Comparison of ENCODE assay signal across 22 cellular contexts in the genomic region with DNA sequence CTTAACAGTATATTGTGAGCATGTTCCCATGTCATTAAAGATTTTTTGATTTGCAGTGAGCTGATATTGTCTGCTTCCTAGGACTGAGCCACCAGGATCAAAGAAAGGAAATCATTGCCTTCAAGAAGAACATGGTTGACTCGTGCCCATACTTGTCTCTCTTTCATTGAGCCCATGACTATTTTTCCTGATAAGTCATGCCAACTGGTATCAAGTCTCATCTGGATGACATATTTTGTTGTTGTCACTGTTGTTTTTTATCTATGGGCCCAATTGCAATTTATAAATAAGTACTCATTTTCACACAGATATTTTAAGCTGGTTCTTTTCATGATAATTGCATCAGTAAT. TPM values are rescaled to one million over a fixed set of nuclear protein-coding genes. Genes with fewer than 3 reads are reported as not detected.
DNase-seq lines count a peak whose midpoint lies in the region; ATAC-seq, FAIRE-seq and TF ChIP-seq lines count a peak whose summit lies in the region.
"Had no signal": no experiment of that assay in that cellular context is flagged by ENCODE, and none has a peak within 500 bp of the region (broad histone marks: within the 10 kb centered on the region; RNA-seq: fewer than 3 reads in every experiment).

No MANE protein-coding gene starts in this region.

- intact Hi-C loops in CD4-positive, alpha-beta memory T cell (cut with micrococcal nuclease) = no loop called here
- intact Hi-C loops in activated CD4-positive, alpha-beta memory T cell treated with anti-CD3 and anti-CD28 coated beads for 36 hours (cut with micrococcal nuclease) = loop anchor here (1.0 to 10.0 kb wide), 4 partner anchors 9 to 62 kb away; no protein-coding TSS in a partner anchor

- H3K9me2 ChIP-seq in Karpas-422 (replicated peaks; ENCODE audit: insufficient read depth, low read length) = no peaks in the 10 kb centered on the region

- H3K4me3 Mint-ChIP-seq in CD4-positive, alpha-beta memory T cell = peak overlapping the region in 1 of 8 donors; percentile 26
- H3K4me3 Mint-ChIP-seq in mesothelial cell of epicardium = no peak overlapping the region
- H3K4me3 Mint-ChIP-seq in activated CD4-positive, alpha-beta memory T cell treated with anti-CD3 and anti-CD28 coated beads for 36 hours = no peak overlapping the region
- H3K4me3 Mint-ChIP-seq: activated naive CD4-positive, alpha-beta T cell treated with anti-CD3 and anti-CD28 coated beads for 36 hours; H9; T-helper 1 cell treated with Interleukin-12 subunit alpha and Interleukin-12 subunit beta and Interleukin-4 antibody, amounts not matched to agents 30 μg/mL and 1 μg/mL, for 36 hours had no signal

- ATAC-seq in HG03442 (IDR thresholded peaks at IDR 0.05; ENCODE audit: unreplicated experiment) = no peak
- ATAC-seq: left lung, Right ventricle myocardium inferior had no signal

- no peak for DNase-seq in CD4-positive, alpha-beta memory T cell
- DNase-seq in Karpas-422 (no peak), bronchial epithelial cell (ENCODE audit: low read depth) (peak; percentile 92), mesothelial cell of epicardium (ENCODE audit: low spot score in 2 of 2, unreplicated experiment in 2 of 2) (no peak)
- no peak for DNase-seq in activated CD4-positive, alpha-beta memory T cell treated with anti-CD3 and anti-CD28 coated beads for 36 hours
- DNase-seq: activated CD4-positive, alpha-beta T cell treated with anti-CD3 and anti-CD28 coated beads, Interleukin-2, amount 50 U/mL, for 4 hours; activated naive CD4-positive, alpha-beta T cell treated with anti-CD3 and anti-CD28 coated beads for 36 hours; cerebellar nuclear complex; effector CD4-positive, alpha-beta T cell; H9; head of caudate nucleus; left lung; NCI-H1930; NCI-H510A; stimulated activated CD4-positive, alpha-beta T cell treated with anti-CD3 and anti-CD28 coated beads, Interleukin-15, amount 100 ng/mL, for 24 hours had no signal

- H3K4me1 Mint-ChIP-seq in CD4-positive, alpha-beta memory T cell = peaks cover 31 to 51% (median 38%) of the 10 kb centered on the region in 4 donors
- peaks cover 3% of the 10 kb centered on the region for H3K4me1 Mint-ChIP-seq in mesothelial cell of epicardium
- peaks cover 62% of the 10 kb centered on the region for H3K4me1 Mint-ChIP-seq in activated CD4-positive, alpha-beta memory T cell treated with anti-CD3 and anti-CD28 coated beads for 36 hours (ENCODE audit: low read depth)

- no peaks in the 10 kb centered on the region for H3K27me3 ChIP-seq in CD4-positive, alpha-beta memory T cell (ENCODE audit: insufficient read depth, low read length)
- H3K27me3 ChIP-seq in Karpas-422 (ENCODE audit: low read length) (no peaks in the 10 kb centered on the region), bronchial epithelial cell (ENCODE audit: control insufficient read depth, insufficient read depth, low read length) (no peaks in the 10 kb centered on the region), skeletal muscle satellite cell (ENCODE audit: control insufficient read depth, insufficient read depth, low read length) (no peaks in the 10 kb centered on the region)
- H3K27me3 ChIP-seq: ascending aorta, left lung had no signal

- H3K27ac ChIP-seq in CD4-positive, alpha-beta memory T cell (ENCODE audit: low read depth, low read length) = no peak overlapping the region
- peak overlapping the region; percentile 85 for H3K27ac ChIP-seq in Karpas-422 (ENCODE audit: low read length)
- H3K27ac ChIP-seq: ascending aorta, left lung had no signal

- no peaks in the 10 kb centered on the region for H3K9me3 ChIP-seq in CD4-positive, alpha-beta memory T cell (ENCODE audit: control insufficient read depth in 1 of 2, low read length in 2 of 2)
- H3K9me3 ChIP-seq in Karpas-422 (ENCODE audit: low read length) (no peaks in the 10 kb centered on the region), skeletal muscle satellite cell (replicated peaks; ENCODE audit: low read length) (no peaks in the 10 kb centered on the region)
- H3K9me3 ChIP-seq: ascending aorta, left lung had no signal

- no peaks in the 10 kb centered on the region for H3K79me2 ChIP-seq in Karpas-422 (ENCODE audit: low read length)

- no peaks in the 10 kb centered on the region for H3K27me3 Mint-ChIP-seq in CD4-positive, alpha-beta memory T cell
- no peaks in the 10 kb centered on the region for H3K27me3 Mint-ChIP-seq in mesothelial cell of epicardium (ENCODE audit: low read depth)
- H3K27me3 Mint-ChIP-seq in activated CD4-positive, alpha-beta memory T cell treated with anti-CD3 and anti-CD28 coated beads for 36 hours = no peaks in the 10 kb centered on the region

- CTCF ChIA-PET in CD4-positive, alpha-beta memory T cell (lab: Charles Lee; ENCODE audit: partially characterized antibody) = interaction anchor here (1.4 kb wide), 1 partner anchor 130 kb away, joined by 4 read pairs; no protein-coding TSS in a partner anchor
- CTCF ChIA-PET in activated CD4-positive, alpha-beta memory T cell treated with anti-CD3 and anti-CD28 coated beads for 36 hours (lab: Charles Lee) = interaction anchor here (0.7 to 1.9 kb wide), 6 partner anchors 11 to 139 kb away, joined by 4 to 8 read pairs (median 6); no protein-coding TSS in a partner anchor

- peak overlapping the region; percentile 80 for H3K4me2 ChIP-seq in Karpas-422 (ENCODE audit: low read depth, low read length, poor library complexity, severe bottlenecking)
- H3K4me2 ChIP-seq in skeletal muscle satellite cell (ENCODE audit: low read length) = no peak overlapping the region

- no peak for FAIRE-seq in bronchial epithelial cell (lab: Jason Lieb, UNC)

- peaks cover 44% of the 10 kb centered on the region for H3K4me1 ChIP-seq in CD4-positive, alpha-beta memory T cell (ENCODE audit: insufficient read depth, low read length)
- H3K4me1 ChIP-seq in Karpas-422 (ENCODE audit: low read length) = peaks cover 68% of the 10 kb centered on the region
- H3K4me1 ChIP-seq in skeletal muscle satellite cell (ENCODE audit: control insufficient read depth, insufficient read depth, low read length) = peaks cover 57% of the 10 kb centered on the region
- H3K4me1 ChIP-seq: ascending aorta had no signal

- no peaks in the 10 kb centered on the region for H3K36me3 Mint-ChIP-seq in CD4-positive, alpha-beta memory T cell
- H3K36me3 Mint-ChIP-seq in mesothelial cell of epicardium = no peaks in the 10 kb centered on the region
- H3K36me3 Mint-ChIP-seq in activated CD4-positive, alpha-beta memory T cell treated with anti-CD3 and anti-CD28 coated beads for 36 hours = no peaks in the 10 kb centered on the region

- TF ChIP-seq CTCF in bronchial epithelial cell (IDR thresholded peaks at IDR 0.05; ENCODE audit: insufficient read depth, low read length, severe bottlenecking) = no peak
- no peak for TF ChIP-seq CTCF in mesothelial cell of epicardium (IDR thresholded peaks at IDR 0.05; ENCODE audit: unreplicated experiment)

- no peaks in the 10 kb centered on the region for H3K36me3 ChIP-seq in CD4-positive, alpha-beta memory T cell (ENCODE audit: insufficient read depth, low read length)
- H3K36me3 ChIP-seq in Karpas-422 (ENCODE audit: insufficient read depth, low read length) (no peaks in the 10 kb centered on the region), bronchial epithelial cell (ENCODE audit: control insufficient read depth, insufficient read depth, low read length) (no peaks in the 10 kb centered on the region), skeletal muscle satellite cell (ENCODE audit: insufficient read depth, low read length) (no peaks in the 10 kb centered on the region)
- H3K36me3 ChIP-seq: ascending aorta, left lung had no signal

- H3K4me3 ChIP-seq in CD4-positive, alpha-beta memory T cell (ENCODE audit: low read length in 2 of 2) = no peak overlapping the region
- H3K4me3 ChIP-seq in Karpas-422 (ENCODE audit: low read length) = peak overlapping the region; percentile 56
- H3K4me3 ChIP-seq in bronchial epithelial cell (ENCODE audit: low read depth, low read length) = no peak overlapping the region
- no peak overlapping the region for H3K4me3 ChIP-seq in skeletal muscle satellite cell (ENCODE audit: low read length)
- H3K4me3 ChIP-seq: ascending aorta, left lung had no signal

- no peaks in the 10 kb centered on the region for H4K20me1 ChIP-seq in Karpas-422 (ENCODE audit: insufficient read depth, low read depth, low read length)

- H3K9me3 Mint-ChIP-seq in CD4-positive, alpha-beta memory T cell = no peaks in the 10 kb centered on the region
- no peaks in the 10 kb centered on the region for H3K9me3 Mint-ChIP-seq in mesothelial cell of epicardium
- H3K9me3 Mint-ChIP-seq in activated CD4-positive, alpha-beta memory T cell treated with anti-CD3 and anti-CD28 coated beads for 36 hours = no peaks in the 10 kb centered on the region
- H3K9me3 Mint-ChIP-seq: activated naive CD4-positive, alpha-beta T cell treated with anti-CD3 and anti-CD28 coated beads for 36 hours; H9; T-helper 1 cell treated with Interleukin-12 subunit alpha and Interleukin-12 subunit beta and Interleukin-4 antibody, amounts not matched to agents 30 μg/mL and 1 μg/mL, for 36 hours had no signal

- peak overlapping the region in 4 of 7 donors; percentile 8 to 42 (median 32) for H3K27ac Mint-ChIP-seq in CD4-positive, alpha-beta memory T cell
- H3K27ac Mint-ChIP-seq in mesothelial cell of epicardium = no peak overlapping the region
- H3K27ac Mint-ChIP-seq in activated CD4-positive, alpha-beta memory T cell treated with anti-CD3 and anti-CD28 coated beads for 36 hours = no peak overlapping the region

- no peak overlapping the region for H2AFZ ChIP-seq in Karpas-422 (ENCODE audit: low read length)

- H3K9ac ChIP-seq in Karpas-422 (ENCODE audit: low read length) (peak overlapping the region; percentile 41; the same call in 1 of the 2 replicates), skeletal muscle satellite cell (ENCODE audit: low read depth, low read length) (peak overlapping the region; percentile 83)

- POLR2A ChIA-PET in CD4-positive, alpha-beta memory T cell (lab: Charles Lee; ENCODE audit: partially characterized antibody) = interaction anchor here (1.0 to 3.1 kb wide), 5 partner anchors 8 to 34 kb away, joined by 3 to 15 read pairs (median 11); a partner anchor contains a TSS
- POLR2A ChIA-PET in activated CD4-positive, alpha-beta memory T cell treated with anti-CD3 and anti-CD28 coated beads for 36 hours (lab: Charles Lee) = interaction anchor here (4.0 kb wide), 1 partner anchor 13 kb away, joined by 18 read pairs; no protein-coding TSS in a partner anchor

RNA-seq across cellular contexts. Expression of a gene that starts 10.2 kb away (rescaled TPM):
- total RNA-seq in CD4-positive, alpha-beta memory T cell = 100 to 1,000 TPM; 198 to 200 TPM
- 100 to 1,000 TPM; 266 to 486 TPM for polyA plus RNA-seq in CD4-positive, alpha-beta memory T cell
- 39.5 and 68.4 TPM in 2 replicates for total RNA-seq in Karpas-422 (2014; rRNA removed; shearing (Covaris generic); ENCODE audit: low replicate concordance)
- 0.13 and 0.53 TPM in 2 replicates for total RNA-seq in bronchial epithelial cell
- 0.22 and 0.76 TPM in 2 replicates for total RNA-seq in skeletal muscle satellite cell (2012; rRNA removed)
- total RNA-seq in mesothelial cell of epicardium = 0.25 to 0.40 TPM (median 0.29 TPM) in 3 replicates
- total RNA-seq in activated CD4-positive, alpha-beta memory T cell treated with anti-CD3 and anti-CD28 coated beads for 36 hours = 10 to 100 TPM; 97.5 to 98.6 TPM
- total RNA-seq: ascending aorta, fibroblast of lung had no signal
- polyA plus RNA-seq: BJ, fibroblast of lung had no signal

Comparison
In these comparisons a context has a peak if more than half of its experiments do, and no peak if none do; other contexts are left out.
1. H3K27ac Mint-ChIP-seq: peak in CD4-positive, alpha-beta memory T cell (4 of 7); none in mesothelial cell of epicardium (single experiment) and activated CD4-positive, alpha-beta memory T cell treated with anti-CD3 and anti-CD28 coated beads for 36 hours (single experiment).
2. RNA of a gene that starts 10.2 kb away (total RNA-seq): 198 to 200 TPM in CD4-positive, alpha-beta memory T cell, 97.5 to 98.6 TPM in activated CD4-positive, alpha-beta memory T cell treated with anti-CD3 and anti-CD28 coated beads for 36 hours and 39.5 to 68.4 TPM in Karpas-422; 0.13 to 0.53 TPM in bronchial epithelial cell and 0.25 to 0.40 TPM in mesothelial cell of epicardium; every median in the first group is over 10 times any median in the second.